Comparison of ENCODE assay signal across 30 cellular contexts in genomic region chr7:131525820-131526219, GRCh38. TPM values are rescaled to one million over a fixed set of nuclear protein-coding genes. Genes with fewer than 3 reads are reported as not detected.
DNase-seq lines count a peak whose midpoint lies in the region; ATAC-seq, FAIRE-seq and TF ChIP-seq lines count a peak whose summit lies in the region.
"Had no signal": no experiment of that assay in that cellular context is flagged by ENCODE, and none has a peak within 500 bp of the region (broad histone marks: within the 10 kb centered on the region; RNA-seq: fewer than 3 reads in every experiment).

No MANE protein-coding gene starts in this region.

- H3K4me1 ChIP-seq in heart right ventricle (peaks cover 7 to 98% (median 64%) of the 10 kb centered on the region in 9 donors), PC-3 (ENCODE audit: insufficient read depth, low read length) (peaks cover 40% of the 10 kb centered on the region), endothelial cell of umbilical vein (ENCODE audit: control insufficient read depth, extremely low read depth, insufficient read depth, low read length) (peaks cover 62% of the 10 kb centered on the region), upper lobe of left lung (peaks cover 13 to 21% (median 18%) of the 10 kb centered on the region in 4 donors), testis (peaks cover 21% of the 10 kb centered on the region)

- intact Hi-C loops in heart right ventricle (cut with DNase I) (no loop called here), cardiac septum (cut with DNase I) (no loop called here), PC-3 (cut with micrococcal nuclease) (loop anchor here (2.0 kb wide), 1 partner anchor 13 kb away; no protein-coding TSS in a partner anchor), endothelial cell of umbilical vein (cut with micrococcal nuclease) (loop anchor here (1.0 kb wide), 1 partner anchor 14 kb away; no protein-coding TSS in a partner anchor), testis (cut with DNase I; ENCODE audit: low total_unique reads) (no loop called here)

- H3K9me2 ChIP-seq in PC-3 (replicated peaks; ENCODE audit: low read length): no peaks in the 10 kb centered on the region

- peaks cover 60% of the 10 kb centered on the region for H3K79me2 ChIP-seq in PC-3 (ENCODE audit: low read length)
- H3K79me2 ChIP-seq in endothelial cell of umbilical vein (ENCODE audit: control insufficient read depth, insufficient read depth, low read length): peaks cover 77% of the 10 kb centered on the region

- H3K9ac ChIP-seq in PC-3 (ENCODE audit: low read length): no peak overlapping the region
- peak overlapping the region; percentile 37 for H3K9ac ChIP-seq in endothelial cell of umbilical vein (replicated peaks; ENCODE audit: extremely low read depth, insufficient read depth, low read length)

- no TSS peak for BruUV-seq in PC-3 (replicated peaks; lab: Mats Ljungman, UMichigan)
- BruUV-seq in endothelial cell of umbilical vein (replicated peaks; lab: Mats Ljungman, UMichigan): no TSS peak

- no peaks in the 10 kb centered on the region for H3F3A ChIP-seq in PC-3 (ENCODE audit: low read length, unreplicated experiment)

- no peaks in the 10 kb centered on the region for H3K27me3 ChIP-seq in heart right ventricle
- H3K27me3 ChIP-seq in PC-3 (ENCODE audit: low read length): no peaks in the 10 kb centered on the region
- no peaks in the 10 kb centered on the region for H3K27me3 ChIP-seq in endothelial cell of umbilical vein (ENCODE audit: control insufficient read depth in 2 of 2, insufficient read depth in 2 of 2, low read length in 2 of 2)
- H3K27me3 ChIP-seq in upper lobe of left lung: no peaks in the 10 kb centered on the region
- H3K27me3 ChIP-seq in testis: no peaks in the 10 kb centered on the region
- H3K27me3 ChIP-seq: left lung, ovary, uterus had no signal

- H4K20me1 ChIP-seq in PC-3 (ENCODE audit: low read length): no peaks in the 10 kb centered on the region
- no peaks in the 10 kb centered on the region for H4K20me1 ChIP-seq in endothelial cell of umbilical vein (replicated peaks; ENCODE audit: control insufficient read depth, extremely low read depth, insufficient read depth, low read length)

- peak; percentile 26 for FAIRE-seq in endothelial cell of umbilical vein (lab: Jason Lieb, UNC)

- H3K27ac ChIP-seq in heart right ventricle (peak overlapping the region in 7 of 10 donors; percentile 8 to 81 (median 17)), PC-3 (ENCODE audit: low read length) (peak overlapping the region; percentile 60), endothelial cell of umbilical vein (ENCODE audit: insufficient read depth, low read depth, low read length) (peak overlapping the region; percentile 70), upper lobe of left lung (peak overlapping the region; percentile 1 to 24 (median 20)), testis (no peak overlapping the region)
- H3K27ac ChIP-seq: left lung, ovary, uterus, WERI-Rb-1 had no signal

- TF ChIP-seq EP300 in upper lobe of left lung (IDR thresholded peaks at IDR 0.05): no peak

- H3K9me1 ChIP-seq in endothelial cell of umbilical vein (replicated peaks; ENCODE audit: control insufficient read depth, extremely low read depth, insufficient read depth, low read length): no peaks in the 10 kb centered on the region

- TF ChIP-seq CTCF in heart right ventricle (IDR thresholded peaks at IDR 0.05): no peak
- no peak for TF ChIP-seq CTCF in PC-3 (conservative IDR thresholded peaks at IDR 0.05; ENCODE audit: low read depth, low read length)
- TF ChIP-seq CTCF in endothelial cell of umbilical vein (IDR thresholded peaks at IDR 0.05; ENCODE audit: extremely low read depth in 1 of 2, insufficient read depth in 1 of 2, low read depth in 1 of 2, low read length in 2 of 2): no peak
- no peak for TF ChIP-seq CTCF in upper lobe of left lung (IDR thresholded peaks at IDR 0.05)
- no peak for TF ChIP-seq CTCF in testis (IDR thresholded peaks at IDR 0.05)

- DNase-seq in heart right ventricle: no peak
- no peak for DNase-seq in cardiac septum (ENCODE audit: low spot score)
- DNase-seq in PC-3: peak; percentile 77
- peak; percentile 83 for DNase-seq in endothelial cell of umbilical vein (ENCODE audit: low read depth, low spot score)
- DNase-seq in upper lobe of left lung: no peak
- DNase-seq in testis: no peak
- DNase-seq in hypothalamus (lab: John Stamatoyannopoulos, UW): no peak
- DNase-seq: ACHN; activated CD4-positive, alpha-beta T cell treated with anti-CD3 and anti-CD28 coated beads, Interleukin-2, amount 50 U/mL, for 48 hours; activated CD8-positive, alpha-beta memory T cell treated with anti-CD3 and anti-CD28 coated beads, Interleukin-2, amount 50 U/mL, for 48 hours; anterior cingulate cortex; caudate nucleus; DMS79; erythroblast; foreskin fibroblast; left lung; midbrain; MM.1S; natural killer cell; NCI-H1436; NCI-H2171; NCI-H524 treated with DMSO at 0.1 percent for 48 hours; ovary; stimulated activated CD4-positive, alpha-beta T cell treated with anti-CD3 and anti-CD28 coated beads, Interleukin-4, amount 100 ng/mL, for 1 hour; stimulated activated naive B cell treated with anti-CD40 and anti-IgM and Interleukin-4, amounts not matched to agents 10 μg/mL and 1 μg/mL and 100 μg/mL, for 72 hours; uterus; WERI-Rb-1 had no signal

- no peaks in the 10 kb centered on the region for H3K36me3 ChIP-seq in heart right ventricle
- no peaks in the 10 kb centered on the region for H3K36me3 ChIP-seq in PC-3 (ENCODE audit: low read depth, low read length)
- no peaks in the 10 kb centered on the region for H3K36me3 ChIP-seq in endothelial cell of umbilical vein (ENCODE audit: control insufficient read depth in 2 of 2, extremely low read depth in 1 of 2, insufficient read depth in 2 of 2, low read length in 2 of 2)
- no peaks in the 10 kb centered on the region for H3K36me3 ChIP-seq in upper lobe of left lung
- no peaks in the 10 kb centered on the region for H3K36me3 ChIP-seq in testis (ENCODE audit: low read depth, missing control alignments)
- H3K36me3 ChIP-seq: HAP-1, left lung, ovary, uterus, WERI-Rb-1 had no signal

- H3K9me3 ChIP-seq in heart right ventricle: no peaks in the 10 kb centered on the region
- H3K9me3 ChIP-seq in PC-3 (ENCODE audit: low read length): no peaks in the 10 kb centered on the region
- H3K9me3 ChIP-seq in endothelial cell of umbilical vein (replicated peaks; ENCODE audit: control insufficient read depth, insufficient read depth, low read length): no peaks in the 10 kb centered on the region
- no peaks in the 10 kb centered on the region for H3K9me3 ChIP-seq in upper lobe of left lung
- H3K9me3 ChIP-seq in testis: no peaks in the 10 kb centered on the region
- H3K9me3 ChIP-seq: HAP-1, left lung, ovary, uterus had no signal

- dilution Hi-C loops in endothelial cell of umbilical vein (cut with MboI; ENCODE audit: extremely low pct_ligation_motif_present, low sequenced_read_pairs): no loop called here

- 57 to 58% methylated on average over 2 of the region's 2 CpGs for WGBS in heart right ventricle, 2 donors
- WGBS in upper lobe of left lung, 2 donors: 57 to 78% methylated on average over 2 of the region's 2 CpGs
- 54 to 62% methylated on average over 2 of the region's 2 CpGs for WGBS in testis, 2 donors

- H3K4me2 ChIP-seq in PC-3 (ENCODE audit: low read length) (peak overlapping the region; percentile 45), endothelial cell of umbilical vein (ENCODE audit: insufficient read depth, low read length) (peak overlapping the region; percentile 90)

- POLR2A ChIA-PET in PC-3 (lab: Charles Lee; ENCODE audit: unreplicated experiment): interaction anchor here (0.6 kb wide), 1 partner anchor 138 kb away, joined by 3 read pairs; no protein-coding TSS in a partner anchor
- POLR2A ChIA-PET in endothelial cell of umbilical vein (lab: Charles Lee): interaction anchor here (0.5 kb wide), 1 partner anchor 606 kb away, joined by 8 read pairs; no protein-coding TSS in a partner anchor

- no peak for ATAC-seq in heart right ventricle
- peak; percentile 79 for ATAC-seq in PC-3
- no peak for ATAC-seq in upper lobe of left lung (ENCODE audit: low FRiP score in 2 of 2)
- ATAC-seq in HG03196 (IDR thresholded peaks at IDR 0.05; ENCODE audit: unreplicated experiment): no peak
- ATAC-seq: activated naive CD4-positive, alpha-beta T cell treated with anti-CD3 and anti-CD28 coated beads, Interleukin-2, amount 50 U/mL, for 72 hours; left lung; natural killer cell; stimulated activated naive B cell treated with anti-CD40 and anti-IgM and Interleukin-4, amounts not matched to agents 10 μg/mL and 1 μg/mL and 100 μg/mL, for 72 hours had no signal

- no peak overlapping the region for H3K4me3 ChIP-seq in heart right ventricle
- no peak overlapping the region for H3K4me3 ChIP-seq in PC-3 (ENCODE audit: low read length)
- peak overlapping the region in 1 of 3 experiments; percentile 14 for H3K4me3 ChIP-seq in endothelial cell of umbilical vein (replicated peaks in 1 of 3; ENCODE audit: insufficient read depth in 1 of 3, low read depth in 1 of 3, low read length in 3 of 3)
- no peak overlapping the region for H3K4me3 ChIP-seq in upper lobe of left lung
- H3K4me3 ChIP-seq in testis: no peak overlapping the region
- H3K4me3 ChIP-seq: HAP-1, left lung, ovary, uterus had no signal

- TF ChIP-seq POLR2A in endothelial cell of umbilical vein (IDR thresholded peaks at IDR 0.05; ENCODE audit: low read depth, low read length) (no peak), upper lobe of left lung (IDR thresholded peaks at IDR 0.05) (no peak), testis (IDR thresholded peaks at IDR 0.05) (no peak)

- H2AFZ ChIP-seq in PC-3 (ENCODE audit: low read length) (no peak overlapping the region), endothelial cell of umbilical vein (ENCODE audit: low read depth, low read length) (no peak overlapping the region)

- CTCF ChIA-PET in PC-3 (lab: Charles Lee): interaction anchor here (0.6 to 1.0 kb wide), 2 partner anchors 100 to 141 kb away, joined by 3 to 4 read pairs; no protein-coding TSS in a partner anchor
- CTCF ChIA-PET in endothelial cell of umbilical vein (lab: Charles Lee): interaction anchor here (0.6 to 1.2 kb wide), 6 partner anchors 9 to 129 kb away, joined by 3 to 6 read pairs (median 4); no protein-coding TSS in a partner anchor

RNA-seq across cellular contexts. Expression of gene PODXL, which starts 30.6 kb away (rescaled TPM):
- total RNA-seq in heart right ventricle (100 to 1,000 TPM in 1 of 10 donors, 10 to 100 TPM in 9; 43.7 to 162 (median 71.0) TPM), cardiac septum (76.2 TPM), PC-3 (2014; rRNA removed) (44.2 and 80.5 TPM in 2 replicates), endothelial cell of umbilical vein (156 and 264 TPM in 2 replicates), upper lobe of left lung (100 to 1,000 TPM in 3 of 6 donors, 10 to 100 TPM in 3; 57.0 to 108 (median 96.6) TPM), testis (10 to 100 TPM; 15.4 to 19.4 TPM)
- polyA plus RNA-seq in heart right ventricle (10 to 100 TPM; 34.4 to 41.3 TPM), endothelial cell of umbilical vein (86.4 and 97.3 TPM in 2 replicates), testis (ENCODE audit: insufficient read depth, low read depth, low replicate concordance) (27.3 TPM)
- polyA plus RNA-seq in endothelial cell of umbilical vein (2011; cell fraction: cytosol; rRNA removed): 56.4 and 60.5 TPM in 2 replicates
- polyA plus RNA-seq in endothelial cell of umbilical vein (2011; cell fraction: nucleus; rRNA removed): 106 and 108 TPM in 2 replicates
- 37.0 and 88.8 TPM in 2 replicates for polyA plus RNA-seq in endothelial cell of umbilical vein (2012)
- polyA minus RNA-seq in endothelial cell of umbilical vein: 119 and 146 TPM in 2 replicates
- 55.5 TPM for polyA minus RNA-seq in endothelial cell of umbilical vein (2011; cell fraction: cytosol; rRNA and poly(A)+ RNA removed)
- 52.4 and 55.8 TPM in 2 replicates for polyA minus RNA-seq in endothelial cell of umbilical vein (2011; cell fraction: nucleus; rRNA and poly(A)+ RNA removed)

Comparison
In these comparisons a context has a peak if more than half of its experiments do, and no peak if none do; other contexts are left out.
1. DNase-seq: peak in PC-3 (single experiment) and endothelial cell of umbilical vein (single experiment); none in heart right ventricle (0 of 2), cardiac septum (single experiment), upper lobe of left lung (0 of 2), testis (single experiment) and hypothalamus (0 of 51).
2. H3K27ac ChIP-seq: peak in heart right ventricle (7 of 10), PC-3 (single experiment), endothelial cell of umbilical vein (single experiment) and upper lobe of left lung (4 of 4); none in testis (0 of 2).
3. intact Hi-C loops: an anchor here in PC-3 (2.0 kb wide) and endothelial cell of umbilical vein (1.0 kb wide); none called in heart right ventricle, cardiac septum and testis.